1 cellular context compared by ENCODE assay signal in the genomic region with DNA sequence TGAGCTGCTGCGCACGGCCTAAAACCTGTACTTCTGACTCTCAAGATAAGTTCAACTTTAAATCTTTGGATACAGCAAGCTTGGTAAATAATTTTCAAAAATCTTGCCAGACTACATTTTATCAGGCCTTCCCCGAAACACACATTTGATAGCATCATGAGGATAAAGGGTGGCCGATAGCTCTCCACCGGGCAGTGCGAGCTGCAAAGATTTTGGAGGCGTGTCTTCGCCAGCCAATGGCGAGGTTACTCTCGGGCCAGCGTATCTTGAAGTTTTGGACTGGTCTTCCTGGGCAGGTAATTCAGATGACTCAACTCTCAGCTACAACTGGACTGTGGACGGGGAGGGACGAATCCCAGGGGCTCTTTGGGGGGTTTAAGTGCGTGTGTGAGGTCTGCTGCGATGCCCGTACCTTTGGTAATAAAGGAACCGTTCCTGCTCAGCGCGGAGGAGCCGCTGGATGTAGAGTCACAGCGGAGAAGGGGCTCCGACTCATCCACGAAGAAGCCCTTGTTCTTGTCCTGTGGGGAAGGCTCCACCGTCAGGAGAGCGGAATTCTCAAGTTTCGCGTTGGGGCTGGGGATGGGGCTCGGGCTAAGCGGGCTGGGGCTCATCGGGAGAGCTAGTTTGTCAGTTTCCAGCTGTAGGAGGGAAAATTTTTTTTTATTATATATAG.
TF ChIP-seq lines count a peak whose summit lies in the region.

No MANE protein-coding gene starts in this region.

TF ChIP-seq in GM23338, 12 proteins besides CTCF, POLR2A, EP300 and RAD21 (continued from another document):
- TF ChIP-seq, protein P1, sequence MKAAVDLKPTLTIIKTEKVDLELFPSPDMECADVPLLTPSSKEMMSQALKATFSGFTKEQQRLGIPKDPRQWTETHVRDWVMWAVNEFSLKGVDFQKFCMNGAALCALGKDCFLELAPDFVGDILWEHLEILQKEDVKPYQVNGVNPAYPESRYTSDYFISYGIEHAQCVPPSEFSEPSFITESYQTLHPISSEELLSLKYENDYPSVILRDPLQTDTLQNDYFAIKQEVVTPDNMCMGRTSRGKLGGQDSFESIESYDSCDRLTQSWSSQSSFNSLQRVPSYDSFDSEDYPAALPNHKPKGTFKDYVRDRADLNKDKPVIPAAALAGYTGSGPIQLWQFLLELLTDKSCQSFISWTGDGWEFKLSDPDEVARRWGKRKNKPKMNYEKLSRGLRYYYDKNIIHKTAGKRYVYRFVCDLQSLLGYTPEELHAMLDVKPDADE (IDR thresholded peaks at IDR 0.05): no peak
- TF ChIP-seq EZH2 (IDR thresholded peaks at IDR 0.05; ENCODE audit: low read depth, unreplicated experiment) (no peak), POLR2AphosphoS5 (IDR thresholded peaks at IDR 0.05; ENCODE audit: low read depth) (no peak), STAT1 (IDR thresholded peaks at IDR 0.05; ENCODE audit: unreplicated experiment) (no peak)
